In the genomic region with DNA sequence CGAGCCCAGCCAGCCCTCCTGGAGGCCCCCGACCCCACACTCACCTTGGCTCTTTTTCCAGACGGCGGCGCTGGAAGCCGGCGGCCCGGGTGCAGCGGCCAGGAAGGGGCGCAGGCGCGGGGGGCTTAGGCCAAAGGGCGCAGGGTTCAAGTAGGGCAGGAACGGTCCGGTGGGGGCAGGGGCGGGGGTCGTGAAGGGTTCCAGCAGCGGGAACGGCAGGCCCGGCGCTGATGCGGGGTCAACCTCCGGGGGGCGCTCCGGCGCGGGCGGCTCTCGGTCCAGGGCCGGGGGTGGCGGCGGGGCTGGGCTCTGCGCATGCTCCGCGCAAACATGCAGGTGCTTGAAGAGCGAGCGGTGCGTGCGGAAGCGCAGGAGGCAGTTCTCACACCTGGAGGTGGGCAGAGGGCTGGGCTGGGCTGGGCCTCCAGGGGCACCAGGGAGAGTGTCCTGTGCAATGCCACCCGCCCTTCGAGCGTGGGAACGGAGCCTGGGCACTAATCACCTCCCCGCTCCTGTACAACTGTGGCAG, we compare ENCODE assay signal across 2 cellular contexts.
TF ChIP-seq lines count a peak whose summit lies in the region.

No MANE protein-coding gene starts in this region.

TF ChIP-seq in HEK293, 187 proteins besides CTCF, POLR2A, EP300 and RAD21:
- no peak for TF ChIP-seq ZFHX2 (tag by site-specific recombination; conservative IDR thresholded peaks at IDR 0.05)
- TF ChIP-seq ZNF335 (tag by site-specific recombination; conservative IDR thresholded peaks at IDR 0.05), result 0 out of 2 replicates have a peak, but pooled peaks have one; percentile 21

TF ChIP-seq in H1, 55 proteins besides CTCF, POLR2A, EP300 and RAD21:
- no peak for TF ChIP-seq ZNF274 (IDR thresholded peaks at IDR 0.05; ENCODE audit: borderline replicate concordance, extremely low read depth, low read length)
- TF ChIP-seq PHF8 (conservative IDR thresholded peaks at IDR 0.05; ENCODE audit: low read depth, low read length), result no peak
- no peak for TF ChIP-seq CREB1 (IDR thresholded peaks at IDR 0.05)
- TF ChIP-seq BRCA1 (IDR thresholded peaks at IDR 0.05; ENCODE audit: low read depth, low read length), result no peak
- TF ChIP-seq ASH2L (IDR thresholded peaks at IDR 0.05; ENCODE audit: low read length), result no peak
- TF ChIP-seq MAX (IDR thresholded peaks at IDR 0.05), result no peak
- no peak for TF ChIP-seq RFX5 (IDR thresholded peaks at IDR 0.05; ENCODE audit: borderline replicate concordance, low read depth, low read length)
- TF ChIP-seq TEAD4 (IDR thresholded peaks at IDR 0.05; ENCODE audit: low read depth, low read length), result no peak
- no peak for TF ChIP-seq CHD2 (IDR thresholded peaks at IDR 0.05; ENCODE audit: low read length)
- TF ChIP-seq POLR2AphosphoS5 (IDR thresholded peaks at IDR 0.05; ENCODE audit: low read depth, low read length), result no peak
- no peak for TF ChIP-seq SIN3A (conservative IDR thresholded peaks at IDR 0.05 in 1 of 2, IDR thresholded peaks at IDR 0.05 in 1 of 2; ENCODE audit: low read depth in 1 of 2, low read length in 2 of 2)
- TF ChIP-seq KDM4A (IDR thresholded peaks at IDR 0.05; ENCODE audit: low read depth, low read length, severe bottlenecking), result no peak
- TF ChIP-seq GTF2F1 (IDR thresholded peaks at IDR 0.05; ENCODE audit: borderline replicate concordance, low read depth, low read length), result no peak
- TF ChIP-seq RNF2 (IDR thresholded peaks at IDR 0.05; ENCODE audit: borderline replicate concordance, low read depth, low read length, missing control alignments, poor library complexity, severe bottlenecking), result no peak
- no peak for TF ChIP-seq SAP30 (IDR thresholded peaks at IDR 0.05; ENCODE audit: insufficient read depth, insufficient replicate concordance, low read length)
- no peak for TF ChIP-seq JUND (IDR thresholded peaks at IDR 0.05; ENCODE audit: low read length)
TF ChIP-seq in H1: peak in this region for 0.
